In genomic region chr22:30208631-30209603, GRCh38 we compare ENCODE assay signal across 1 cellular context.
TF ChIP-seq lines count a peak whose summit lies in the region.

No MANE protein-coding gene starts in this region.

TF ChIP-seq in H1, 55 proteins besides CTCF, POLR2A, EP300 and RAD21:
- TF ChIP-seq GTF2F1 (IDR thresholded peaks at IDR 0.05; ENCODE audit: borderline replicate concordance, low read depth, low read length) (no peak), RNF2 (IDR thresholded peaks at IDR 0.05; ENCODE audit: borderline replicate concordance, low read depth, low read length, missing control alignments, poor library complexity, severe bottlenecking) (no peak), EGR1 (IDR thresholded peaks at IDR 0.05; ENCODE audit: borderline replicate concordance, low read depth, low read length) (no peak), SP2 (IDR thresholded peaks at IDR 0.05; ENCODE audit: low read length) (no peak), ATF2 (IDR thresholded peaks at IDR 0.05; ENCODE audit: low read length) (no peak), KDM5A (IDR thresholded peaks at IDR 0.05; ENCODE audit: low read length) (no peak), E2F6 (IDR thresholded peaks at IDR 0.05) (no peak), RXRA (IDR thresholded peaks at IDR 0.05; ENCODE audit: insufficient read depth, low read depth, low read length) (no peak), BRCA1 (IDR thresholded peaks at IDR 0.05; ENCODE audit: low read depth, low read length) (no peak), ATF3 (IDR thresholded peaks at IDR 0.05; ENCODE audit: insufficient read depth, low read depth, low read length) (no peak), SIN3A (conservative IDR thresholded peaks at IDR 0.05 in 1 of 2, IDR thresholded peaks at IDR 0.05 in 1 of 2; ENCODE audit: low read depth in 1 of 2, low read length in 2 of 2) (no peak), CBX8 (IDR thresholded peaks at IDR 0.05; ENCODE audit: borderline replicate concordance, low read depth, low read length) (no peak)
